Comparison of ENCODE assay signal across 1 cellular context in the genomic region with DNA sequence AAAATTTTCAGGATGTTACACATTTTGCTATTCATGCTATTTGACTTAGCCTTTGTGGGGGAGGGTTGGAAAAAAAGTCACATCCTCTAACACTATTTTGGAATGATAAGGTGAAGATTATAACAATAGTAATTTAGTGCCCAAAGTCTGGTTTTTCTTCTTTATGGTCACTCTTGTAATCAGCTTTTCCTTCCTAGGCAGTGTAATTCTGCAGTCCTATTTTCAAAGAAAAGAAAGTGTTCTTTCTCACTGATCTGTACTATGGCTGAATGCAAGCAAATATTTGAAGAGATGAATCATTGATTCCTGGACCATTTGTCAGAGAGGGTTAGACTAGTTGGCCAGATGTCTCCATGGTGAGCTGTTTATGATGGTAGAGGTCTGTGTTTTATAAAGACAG.
TF ChIP-seq lines count a peak whose summit lies in the region.

No MANE protein-coding gene starts in this region.

TF ChIP-seq in GM23338, 12 proteins besides CTCF, POLR2A, EP300 and RAD21 (continued from another document):
- TF ChIP-seq, protein P1, sequence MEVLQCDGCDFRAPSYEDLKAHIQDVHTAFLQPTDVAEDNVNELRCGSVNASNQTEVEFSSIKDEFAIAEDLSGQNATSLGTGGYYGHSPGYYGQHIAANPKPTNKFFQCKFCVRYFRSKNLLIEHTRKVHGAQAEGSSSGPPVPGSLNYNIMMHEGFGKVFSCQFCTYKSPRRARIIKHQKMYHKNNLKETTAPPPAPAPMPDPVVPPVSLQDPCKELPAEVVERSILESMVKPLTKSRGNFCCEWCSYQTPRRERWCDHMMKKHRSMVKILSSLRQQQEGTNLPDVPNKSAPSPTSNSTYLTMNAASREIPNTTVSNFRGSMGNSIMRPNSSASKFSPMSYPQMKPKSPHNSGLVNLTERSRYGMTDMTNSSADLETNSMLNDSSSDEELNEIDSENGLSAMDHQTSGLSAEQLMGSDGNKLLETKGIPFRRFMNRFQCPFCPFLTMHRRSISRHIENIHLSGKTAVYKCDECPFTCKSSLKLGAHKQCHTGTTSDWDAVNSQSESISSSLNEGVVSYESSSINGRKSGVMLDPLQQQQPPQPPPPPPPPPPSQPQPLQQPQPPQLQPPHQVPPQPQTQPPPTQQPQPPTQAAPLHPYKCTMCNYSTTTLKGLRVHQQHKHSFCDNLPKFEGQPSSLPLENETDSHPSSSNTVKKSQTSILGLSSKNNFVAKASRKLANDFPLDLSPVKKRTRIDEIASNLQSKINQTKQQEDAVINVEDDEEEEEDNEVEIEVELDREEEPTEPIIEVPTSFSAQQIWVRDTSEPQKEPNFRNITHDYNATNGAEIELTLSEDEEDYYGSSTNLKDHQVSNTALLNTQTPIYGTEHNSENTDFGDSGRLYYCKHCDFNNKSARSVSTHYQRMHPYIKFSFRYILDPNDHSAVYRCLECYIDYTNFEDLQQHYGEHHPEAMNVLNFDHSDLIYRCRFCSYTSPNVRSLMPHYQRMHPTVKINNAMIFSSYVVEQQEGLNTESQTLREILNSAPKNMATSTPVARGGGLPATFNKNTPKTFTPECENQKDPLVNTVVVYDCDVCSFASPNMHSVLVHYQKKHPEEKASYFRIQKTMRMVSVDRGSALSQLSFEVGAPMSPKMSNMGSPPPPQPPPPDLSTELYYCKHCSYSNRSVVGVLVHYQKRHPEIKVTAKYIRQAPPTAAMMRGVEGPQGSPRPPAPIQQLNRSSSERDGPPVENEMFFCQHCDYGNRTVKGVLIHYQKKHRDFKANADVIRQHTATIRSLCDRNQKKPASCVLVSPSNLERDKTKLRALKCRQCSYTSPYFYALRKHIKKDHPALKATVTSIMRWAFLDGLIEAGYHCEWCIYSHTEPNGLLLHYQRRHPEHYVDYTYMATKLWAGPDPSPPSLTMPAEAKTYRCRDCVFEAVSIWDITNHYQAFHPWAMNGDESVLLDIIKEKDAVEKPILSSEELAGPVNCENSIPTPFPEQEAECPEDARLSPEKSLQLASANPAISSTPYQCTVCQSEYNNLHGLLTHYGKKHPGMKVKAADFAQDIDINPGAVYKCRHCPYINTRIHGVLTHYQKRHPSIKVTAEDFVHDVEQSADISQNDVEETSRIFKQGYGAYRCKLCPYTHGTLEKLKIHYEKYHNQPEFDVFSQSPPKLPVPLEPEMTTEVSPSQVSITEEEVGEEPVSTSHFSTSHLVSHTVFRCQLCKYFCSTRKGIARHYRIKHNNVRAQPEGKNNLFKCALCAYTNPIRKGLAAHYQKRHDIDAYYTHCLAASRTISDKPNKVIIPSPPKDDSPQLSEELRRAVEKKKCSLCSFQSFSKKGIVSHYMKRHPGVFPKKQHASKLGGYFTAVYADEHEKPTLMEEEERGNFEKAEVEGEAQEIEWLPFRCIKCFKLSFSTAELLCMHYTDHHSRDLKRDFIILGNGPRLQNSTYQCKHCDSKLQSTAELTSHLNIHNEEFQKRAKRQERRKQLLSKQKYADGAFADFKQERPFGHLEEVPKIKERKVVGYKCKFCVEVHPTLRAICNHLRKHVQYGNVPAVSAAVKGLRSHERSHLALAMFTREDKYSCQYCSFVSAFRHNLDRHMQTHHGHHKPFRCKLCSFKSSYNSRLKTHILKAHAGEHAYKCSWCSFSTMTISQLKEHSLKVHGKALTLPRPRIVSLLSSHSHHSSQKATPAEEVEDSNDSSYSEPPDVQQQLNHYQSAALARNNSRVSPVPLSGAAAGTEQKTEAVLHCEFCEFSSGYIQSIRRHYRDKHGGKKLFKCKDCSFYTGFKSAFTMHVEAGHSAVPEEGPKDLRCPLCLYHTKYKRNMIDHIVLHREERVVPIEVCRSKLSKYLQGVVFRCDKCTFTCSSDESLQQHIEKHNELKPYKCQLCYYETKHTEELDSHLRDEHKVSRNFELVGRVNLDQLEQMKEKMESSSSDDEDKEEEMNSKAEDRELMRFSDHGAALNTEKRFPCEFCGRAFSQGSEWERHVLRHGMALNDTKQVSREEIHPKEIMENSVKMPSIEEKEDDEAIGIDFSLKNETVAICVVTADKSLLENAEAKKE (CRISPR knock-in tag; IDR thresholded peaks at IDR 0.05): no peak
- no peak for TF ChIP-seq ZNF114 (CRISPR knock-in tag; IDR thresholded peaks at IDR 0.05)
- no peak for TF ChIP-seq STAT1 (IDR thresholded peaks at IDR 0.05; ENCODE audit: unreplicated experiment)
- no peak for TF ChIP-seq CREB1 (CRISPR knock-in tag; IDR thresholded peaks at IDR 0.05; ENCODE audit: low read depth)
